ENCODE assay signal across 22 cellular contexts in the genomic region with DNA sequence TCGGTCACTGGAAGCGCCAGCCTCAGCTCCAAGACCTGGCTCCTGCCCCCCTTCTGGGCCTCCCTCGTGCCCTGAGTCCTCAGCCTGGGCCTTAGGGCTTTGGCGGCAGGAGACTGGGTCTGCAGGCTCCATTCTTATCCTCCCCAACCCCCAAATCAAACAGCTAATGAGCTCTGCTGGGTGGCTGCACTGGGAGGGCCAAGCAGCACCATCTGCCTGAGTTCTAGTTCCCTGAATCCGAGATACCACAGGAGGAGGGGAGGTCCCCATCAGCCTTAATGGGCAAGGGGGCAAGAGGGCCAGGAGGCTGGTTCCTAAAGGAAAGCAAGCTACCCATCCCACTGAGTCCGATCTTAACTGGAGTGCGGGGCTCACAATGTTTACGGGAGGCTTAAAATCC. TPM values are rescaled to one million over a fixed set of nuclear protein-coding genes. Genes with fewer than 3 reads are reported as not detected.
DNase-seq lines count a peak whose midpoint lies in the region; ATAC-seq lines count a peak whose summit lies in the region.
"Had no signal": no experiment of that assay in that cellular context is flagged by ENCODE, and none has a peak within 500 bp of the region (broad histone marks: within the 10 kb centered on the region; RNA-seq: fewer than 3 reads in every experiment).

No MANE protein-coding gene starts in this region.

- peak overlapping the region in 1 of 2 donors; percentile 19 for H3K27ac Mint-ChIP-seq in stimulated activated naive CD8-positive, alpha-beta T cell treated with anti-CD3 and anti-CD28 coated beads, Interleukin-15, amount 100 ng/mL, for 72 hours
- H3K27ac Mint-ChIP-seq: activated B cell treated with CpG ODN at 0.5 μM for 24 hours; activated CD8-positive, alpha-beta T cell treated with anti-CD3 and anti-CD28 coated beads, Interleukin-2, amount 10 ng/mL, durations not matched to agents 7 days and 5 days; activated naive CD8-positive, alpha-beta T cell treated with anti-CD3 and anti-CD28 coated beads for 36 hours; T-helper 17 cell had no signal

- H3K9me3 ChIP-seq in neuronal stem cell (replicated peaks in 1 of 2; ENCODE audit: control insufficient read depth in 2 of 2, insufficient read depth in 1 of 2, low read depth in 1 of 2, low read length in 2 of 2) = no peaks in the 10 kb centered on the region
- H3K9me3 ChIP-seq: BLaER1, gastroesophageal sphincter, left ventricle myocardium inferior, mucosa of descending colon, transverse colon had no signal

- no CpG with 5 or more reads among the region's 8 CpGs for WGBS in neuronal stem cell (ENCODE audit: extremely low coverage in 2 of 2, insufficient read length in 2 of 2, insufficient replicate concordance in 1 of 2), 2 donors

- no peaks in the 10 kb centered on the region for H3K9me3 Mint-ChIP-seq in stimulated activated naive CD8-positive, alpha-beta T cell treated with anti-CD3 and anti-CD28 coated beads, Interleukin-15, amount 100 ng/mL, for 72 hours
- H3K9me3 Mint-ChIP-seq: activated B cell treated with CpG ODN at 0.5 μM for 24 hours; activated naive CD8-positive, alpha-beta T cell treated with anti-CD3 and anti-CD28 coated beads for 36 hours had no signal

- no peak overlapping the region for H2BK12ac ChIP-seq in neuronal stem cell (ENCODE audit: low read length)

- H2BK120ac ChIP-seq in neuronal stem cell (ENCODE audit: low read depth, low read length) = no peak overlapping the region

- H3K4me3 Mint-ChIP-seq in stimulated activated naive CD8-positive, alpha-beta T cell treated with anti-CD3 and anti-CD28 coated beads, Interleukin-15, amount 100 ng/mL, for 72 hours = no peak overlapping the region
- H3K4me3 Mint-ChIP-seq: activated B cell treated with CpG ODN at 0.5 μM for 24 hours; activated CD8-positive, alpha-beta T cell treated with anti-CD3 and anti-CD28 coated beads, Interleukin-2, amount 10 ng/mL, durations not matched to agents 7 days and 5 days; activated naive CD8-positive, alpha-beta T cell treated with anti-CD3 and anti-CD28 coated beads for 36 hours; T-helper 17 cell had no signal

- peak overlapping the region; percentile 15 for H3K18ac ChIP-seq in neuronal stem cell (ENCODE audit: low read length)

- peaks cover 0 to 26% (median 0%) of the 10 kb centered on the region in 3 experiments for H3K27me3 ChIP-seq in neuronal stem cell (ENCODE audit: control insufficient read depth in 3 of 3, insufficient read depth in 3 of 3, low read depth in 1 of 3, low read length in 3 of 3)
- H3K27me3 ChIP-seq: BLaER1, gastroesophageal sphincter, transverse colon had no signal

- peaks cover 0 to 11% of the 10 kb centered on the region in 2 donors for H3K4me1 ChIP-seq in neuronal stem cell (ENCODE audit: control insufficient read depth in 2 of 2, insufficient read depth in 1 of 2, low read depth in 1 of 2, low read length in 2 of 2)

- no peak overlapping the region for H3K9ac ChIP-seq in neuronal stem cell (ENCODE audit: low read depth, low read length, poor library complexity)
- H3K9ac ChIP-seq: BLaER1 had no signal

- no peak overlapping the region for H3K14ac ChIP-seq in neuronal stem cell (ENCODE audit: low read length)

- H2AFZ ChIP-seq in neuronal stem cell (ENCODE audit: low read length) = no peak overlapping the region

- no peak overlapping the region for H3K23ac ChIP-seq in neuronal stem cell (ENCODE audit: low read depth, low read length, poor library complexity)

- H3K36me3 ChIP-seq in neuronal stem cell (replicated peaks in 1 of 2; ENCODE audit: control insufficient read depth in 2 of 2, insufficient read depth in 2 of 2, low read length in 2 of 2) = no peaks in the 10 kb centered on the region
- H3K36me3 ChIP-seq: BLaER1, gastroesophageal sphincter, left ventricle myocardium inferior, transverse colon had no signal

- no peaks in the 10 kb centered on the region for H3K27me3 Mint-ChIP-seq in stimulated activated naive CD8-positive, alpha-beta T cell treated with anti-CD3 and anti-CD28 coated beads, Interleukin-15, amount 100 ng/mL, for 72 hours
- H3K27me3 Mint-ChIP-seq: activated B cell treated with CpG ODN at 0.5 μM for 24 hours; activated naive CD8-positive, alpha-beta T cell treated with anti-CD3 and anti-CD28 coated beads for 36 hours; T-helper 17 cell had no signal

- peak overlapping the region; percentile 82 for H4K8ac ChIP-seq in neuronal stem cell (ENCODE audit: low read depth, low read length)

- H2AK5ac ChIP-seq in neuronal stem cell (ENCODE audit: low read depth, low read length) = peak overlapping the region; percentile 32

- H3K4me1 Mint-ChIP-seq in stimulated activated naive CD8-positive, alpha-beta T cell treated with anti-CD3 and anti-CD28 coated beads, Interleukin-15, amount 100 ng/mL, for 72 hours = peaks cover 16% of the 10 kb centered on the region
- H3K4me1 Mint-ChIP-seq: activated B cell treated with CpG ODN at 0.5 μM for 24 hours had no signal

- no peak overlapping the region for H2BK5ac ChIP-seq in neuronal stem cell (ENCODE audit: low read length)

- H3K4ac ChIP-seq in neuronal stem cell (ENCODE audit: low read length) = peak overlapping the region; percentile 26

- H2BK15ac ChIP-seq in neuronal stem cell (ENCODE audit: low read length) = peak overlapping the region; percentile 15

- ATAC-seq in stimulated activated naive CD8-positive, alpha-beta T cell treated with anti-CD3 and anti-CD28 coated beads, Interleukin-15, amount 100 ng/mL, for 72 hours = no peak
- no peak for ATAC-seq in HG03097 (IDR thresholded peaks at IDR 0.05; ENCODE audit: low FRiP score, unreplicated experiment)
- ATAC-seq: activated CD8-positive, alpha-beta T cell treated with anti-CD3 and anti-CD28 coated beads, Interleukin-2, amount 10 ng/mL, durations not matched to agents 7 days and 5 days; gastroesophageal sphincter; mucosa of descending colon; T-helper 17 cell had no signal

- H4K91ac ChIP-seq in neuronal stem cell (ENCODE audit: low read depth, low read length, poor library complexity) = no peak overlapping the region

- peaks cover 3% of the 10 kb centered on the region for H3K79me1 ChIP-seq in neuronal stem cell (ENCODE audit: low read depth, low read length)

- no peak overlapping the region for H3K4me3 ChIP-seq in neuronal stem cell (ENCODE audit: low read length in 2 of 2)
- H3K4me3 ChIP-seq: BLaER1, gastroesophageal sphincter, left ventricle myocardium inferior, mucosa of descending colon, transverse colon had no signal

- no peak overlapping the region for H3K27ac ChIP-seq in neuronal stem cell (replicated peaks; ENCODE audit: low read length)
- H3K27ac ChIP-seq: BLaER1, gastroesophageal sphincter, left ventricle myocardium inferior, transverse colon had no signal

- H3K4me2 ChIP-seq in neuronal stem cell (ENCODE audit: insufficient read depth, low read length, poor library complexity, severe bottlenecking) = no peak overlapping the region
- H3K4me2 ChIP-seq: BLaER1 had no signal

- DNase-seq in NCI-H2107 treated with DMSO at 0.1 percent for 48 hours (lab: John Stamatoyannopoulos, UW; ENCODE audit: unreplicated experiment) (peak; percentile 41), NCI-H2107 (lab: John Stamatoyannopoulos, UW) (no peak), NCI-H146 (lab: John Stamatoyannopoulos, UW) (peak; percentile 91), NCI-H82 (lab: John Stamatoyannopoulos, UW) (peak; percentile 96), neuronal stem cell (ENCODE audit: low spot score) (no peak), T-helper 1 cell (no peak)
- no peak for DNase-seq in stimulated activated naive CD8-positive, alpha-beta T cell treated with anti-CD3 and anti-CD28 coated beads, Interleukin-15, amount 100 ng/mL, for 72 hours
- DNase-seq: activated B cell treated with CpG ODN at 0.5 μM for 24 hours; activated CD8-positive, alpha-beta T cell treated with anti-CD3 and anti-CD28 coated beads, Interleukin-2, amount 10 ng/mL, durations not matched to agents 7 days and 5 days; activated naive CD8-positive, alpha-beta T cell treated with anti-CD3 and anti-CD28 coated beads for 36 hours; activated T-cell treated with anti-CD3 and anti-CD28 coated beads, Interleukin-2, amount 50 U/mL, for 48 hours; DND-41; erythroblast; left ventricle myocardium inferior; NCI-H187; stimulated activated naive CD4-positive, alpha-beta T cell; T-helper 17 cell; transverse colon had no signal

RNA-seq across cellular contexts. Expression of a gene that starts 52.9 kb away (rescaled TPM):
- 1.0 TPM for polyA plus RNA-seq in neuronal stem cell (2013, experiment 1 of 2)
- 1.0 TPM for polyA plus RNA-seq in neuronal stem cell (2013, experiment 2 of 2)

Comparison
In these comparisons a context has a peak if more than half of its experiments do, and no peak if none do; other contexts are left out.
1. DNase-seq: peak in NCI-H2107 treated with DMSO at 0.1 percent for 48 hours (single experiment), NCI-H146 (single experiment) and NCI-H82 (single experiment); none in NCI-H2107 (single experiment), neuronal stem cell (single experiment), stimulated activated naive CD8-positive, alpha-beta T cell treated with anti-CD3 and anti-CD28 coated beads, Interleukin-15, amount 100 ng/mL, for 72 hours (0 of 2) and T-helper 1 cell (0 of 5).